ENCODE assay signal across 1 cellular context in genomic region chr3:13339833-13340232, GRCh38.
TF ChIP-seq lines count a peak whose summit lies in the region.

No MANE protein-coding gene starts in this region.

TF ChIP-seq in H1, 55 proteins besides CTCF, POLR2A, EP300 and RAD21 (continued from another document):
- TF ChIP-seq ZNF274 (IDR thresholded peaks at IDR 0.05; ENCODE audit: borderline replicate concordance, extremely low read depth, low read length), result no peak
- TF ChIP-seq ASH2L (IDR thresholded peaks at IDR 0.05; ENCODE audit: low read length), result no peak
- TF ChIP-seq NANOG (IDR thresholded peaks at IDR 0.05; ENCODE audit: insufficient read depth, low read depth, low read length, poor library complexity, severe bottlenecking), result no peak
- TF ChIP-seq MAX (IDR thresholded peaks at IDR 0.05), result no peak
- no peak for TF ChIP-seq CEBPB (IDR thresholded peaks at IDR 0.05; ENCODE audit: low read depth, low read length)
- no peak for TF ChIP-seq SP2 (IDR thresholded peaks at IDR 0.05; ENCODE audit: low read length)
- TF ChIP-seq SIN3A (conservative IDR thresholded peaks at IDR 0.05 in 1 of 2, IDR thresholded peaks at IDR 0.05 in 1 of 2; ENCODE audit: low read depth in 1 of 2, low read length in 2 of 2), result no peak
